In genomic region chr5:91104062-91104448, GRCh38 we compare ENCODE assay signal across 26 cellular contexts.
"Had no signal": no experiment of that assay in that cellular context is flagged by ENCODE, and none has a peak within 500 bp of the region (broad histone marks: within the 10 kb centered on the region; RNA-seq: fewer than 3 reads in every experiment).

No MANE protein-coding gene starts in this region.

- H3K4me3 Mint-ChIP-seq: immature natural killer cell; naive thymus-derived CD8-positive, alpha-beta T cell; nephron; neural crest cell; stimulated activated memory B cell treated with anti-CD40 and anti-IgM and Interleukin-4, amounts not matched to agents 10 μg/mL and 1 μg/mL and 100 μg/mL, for 72 hours; stimulated activated naive CD8-positive, alpha-beta T cell treated with anti-CD3 and anti-CD28 coated beads, Interleukin-15, amount 100 ng/mL, for 72 hours; type B pancreatic cell had no signal

- H3K36me3 ChIP-seq: left ventricle myocardium inferior, right atrium auricular region, right lobe of liver, tibial nerve, uterus had no signal

- H3K9me3 ChIP-seq: right lobe of liver, uterus had no signal

- H3K36me3 Mint-ChIP-seq: immature natural killer cell; stimulated activated memory B cell treated with anti-CD40 and anti-IgM and Interleukin-4, amounts not matched to agents 10 μg/mL and 1 μg/mL and 100 μg/mL, for 72 hours had no signal

- H3K27ac Mint-ChIP-seq: immature natural killer cell; nephron; progenitor cell of endocrine pancreas; stimulated activated memory B cell treated with anti-CD40 and anti-IgM and Interleukin-4, amounts not matched to agents 10 μg/mL and 1 μg/mL and 100 μg/mL, for 72 hours; stimulated activated naive CD8-positive, alpha-beta T cell treated with anti-CD3 and anti-CD28 coated beads, Interleukin-15, amount 100 ng/mL, for 72 hours; type B pancreatic cell had no signal

- H3K9me3 Mint-ChIP-seq: immature natural killer cell; stimulated activated memory B cell treated with anti-CD40 and anti-IgM and Interleukin-4, amounts not matched to agents 10 μg/mL and 1 μg/mL and 100 μg/mL, for 72 hours; type B pancreatic cell had no signal

- H3K9ac ChIP-seq: parathyroid adenoma had no signal

- H3K4me2 ChIP-seq: smooth muscle cell had no signal

- H3K4me1 Mint-ChIP-seq: naive thymus-derived CD8-positive, alpha-beta T cell; stimulated activated memory B cell treated with anti-CD40 and anti-IgM and Interleukin-4, amounts not matched to agents 10 μg/mL and 1 μg/mL and 100 μg/mL, for 72 hours; stimulated activated naive CD8-positive, alpha-beta T cell treated with anti-CD3 and anti-CD28 coated beads, Interleukin-15, amount 100 ng/mL, for 72 hours had no signal

- H3K4me1 ChIP-seq: parathyroid adenoma, right atrium auricular region, uterus had no signal

- DNase-seq: hippocampal formation; immature natural killer cell; kidney; left ventricle myocardium inferior; midbrain; naive thymus-derived CD8-positive, alpha-beta T cell; occipital lobe; stimulated activated CD4-positive, alpha-beta T cell treated with anti-CD3 and anti-CD28 coated beads, Interleukin-1b, Interleukin-23, amount 100 ng/mL, for 48 hours; stimulated activated CD4-positive, alpha-beta T cell treated with anti-CD3 and anti-CD28 coated beads, Interleukin-2, amount 100 ng/mL, for 48 hours; stimulated activated CD4-positive, alpha-beta T cell treated with anti-CD3 and anti-CD28 coated beads, Interleukin-4, amount 100 ng/mL, for 4 hours; stimulated activated CD8-positive, alpha-beta memory T cell treated with anti-CD3 and anti-CD28 coated beads, Interleukin-4, amount 100 ng/mL, for 48 hours; stimulated activated naive CD4-positive, alpha-beta T cell treated with Interleukin-2 at 50 U/mL for 16 hours; stimulated activated naive CD8-positive, alpha-beta T cell treated with anti-CD3 and anti-CD28 coated beads, Interleukin-15, amount 100 ng/mL, for 72 hours; substantia nigra; uterus had no signal

- H3K27me3 Mint-ChIP-seq: progenitor cell of endocrine pancreas; stimulated activated naive CD8-positive, alpha-beta T cell treated with anti-CD3 and anti-CD28 coated beads, Interleukin-15, amount 100 ng/mL, for 72 hours; type B pancreatic cell had no signal

- H3K4me3 ChIP-seq: left ventricle myocardium inferior, lung, right atrium auricular region, right lobe of liver, smooth muscle cell, tibial nerve, uterus had no signal

- H3K27ac ChIP-seq: left ventricle myocardium inferior, parathyroid adenoma, right atrium auricular region, uterus had no signal

- H3K27me3 ChIP-seq: right atrium auricular region, right lobe of liver, tibial nerve, uterus had no signal
